ENCODE assay signal across 13 cellular contexts in the genomic region with DNA sequence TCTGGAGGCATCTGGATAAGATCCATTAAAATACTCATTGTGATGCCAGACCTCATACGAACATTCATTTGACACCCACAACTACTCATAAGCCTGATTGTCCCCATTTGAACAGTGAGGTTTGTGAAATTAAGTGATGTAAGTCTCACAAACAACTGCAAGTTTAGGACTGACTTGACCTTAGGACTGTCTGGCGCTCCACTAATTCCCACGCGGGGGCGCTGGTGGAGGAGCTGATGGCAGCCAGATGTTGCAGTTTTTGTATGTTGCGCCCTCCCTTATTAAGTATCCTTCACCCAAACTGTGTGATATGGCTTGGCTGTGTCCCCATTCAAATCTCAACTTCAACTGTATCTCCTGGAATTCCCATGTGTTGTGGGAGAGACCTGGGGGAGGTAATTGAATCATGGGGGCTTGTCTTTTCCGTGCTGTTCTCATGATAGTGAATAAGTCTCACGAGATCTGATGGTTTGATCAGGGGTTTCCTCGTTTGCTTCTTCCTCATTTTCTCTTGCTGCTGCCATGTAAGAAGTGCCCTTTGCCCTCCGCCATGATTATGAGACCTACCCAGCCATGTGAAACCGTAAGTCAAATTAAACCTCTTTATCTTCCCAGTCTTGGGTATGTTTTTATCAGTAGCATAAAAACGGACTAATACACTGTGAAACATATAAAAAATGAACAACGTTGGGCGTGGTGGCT. TPM values are rescaled to one million over a fixed set of nuclear protein-coding genes. Genes with fewer than 3 reads are reported as not detected.
DNase-seq lines count a peak whose midpoint lies in the region; ATAC-seq, FAIRE-seq and TF ChIP-seq lines count a peak whose summit lies in the region.
"Had no signal": no experiment of that assay in that cellular context is flagged by ENCODE, and none has a peak within 500 bp of the region (broad histone marks: within the 10 kb centered on the region; RNA-seq: fewer than 3 reads in every experiment).

No MANE protein-coding gene starts in this region.

- no peak overlapping the region for H3K4me2 ChIP-seq in astrocyte (ENCODE audit: low read length)
- H3K4me2 ChIP-seq in smooth muscle cell: no peak overlapping the region

- intact Hi-C loops in Right ventricle myocardium inferior (cut with DNase I): no loop called here
- intact Hi-C loops in heart right ventricle (cut with DNase I): loop anchor here in 3 of 10 donors (5.0 to 10.0 kb wide), 4 partner anchors 35 to 248 kb away; a partner anchor contains a TSS

- no peak overlapping the region for H2AFZ ChIP-seq in astrocyte (ENCODE audit: low read depth, low read length)
- H2AFZ ChIP-seq in smooth muscle cell (ENCODE audit: low read depth): no peak overlapping the region

- peak in 1 of 2 donors; percentile 35 for TF ChIP-seq CTCF in right atrium auricular region (IDR thresholded peaks at IDR 0.05)
- TF ChIP-seq CTCF in astrocyte (IDR thresholded peaks at IDR 0.05; ENCODE audit: insufficient read depth, low read depth, low read length): peak; percentile 15
- peak in 3 of 9 donors; percentile 25 to 44 (median 26) for TF ChIP-seq CTCF in heart right ventricle (IDR thresholded peaks at IDR 0.05)
- peak in 3 of 5 experiments; percentile 21 to 44 (median 33) for TF ChIP-seq CTCF in tibial nerve (IDR thresholded peaks at IDR 0.05)
- TF ChIP-seq CTCF in smooth muscle cell (IDR thresholded peaks at IDR 0.05; ENCODE audit: borderline replicate concordance, insufficient read depth, poor library complexity, severe bottlenecking): no peak

- TF ChIP-seq EP300 in tibial nerve (IDR thresholded peaks at IDR 0.05): no peak

- H3K9me3 ChIP-seq in right atrium auricular region (no peaks in the 10 kb centered on the region), astrocyte (ENCODE audit: insufficient read depth, low read depth, low read length) (no peaks in the 10 kb centered on the region), heart right ventricle (no peaks in the 10 kb centered on the region), tibial nerve (no peaks in the 10 kb centered on the region), smooth muscle cell (replicated peaks; ENCODE audit: low read depth) (no peaks in the 10 kb centered on the region)
- H3K9me3 ChIP-seq: stomach had no signal

- no peaks in the 10 kb centered on the region for H4K20me1 ChIP-seq in astrocyte (ENCODE audit: insufficient read depth, low read length)
- H4K20me1 ChIP-seq in smooth muscle cell (ENCODE audit: low read depth): no peaks in the 10 kb centered on the region

- no peak overlapping the region for H3K27ac ChIP-seq in right atrium auricular region
- H3K27ac ChIP-seq in astrocyte (ENCODE audit: low read depth, low read length): no peak overlapping the region
- H3K27ac ChIP-seq in heart right ventricle: no peak overlapping the region
- no peak overlapping the region for H3K27ac ChIP-seq in tibial nerve
- H3K27ac ChIP-seq in smooth muscle cell (ENCODE audit: low read depth): no peak overlapping the region

- no peaks in the 10 kb centered on the region for H3K27me3 ChIP-seq in right atrium auricular region
- no peaks in the 10 kb centered on the region for H3K27me3 ChIP-seq in astrocyte (ENCODE audit: insufficient read depth, low read length)
- no peaks in the 10 kb centered on the region for H3K27me3 ChIP-seq in heart right ventricle
- no peaks in the 10 kb centered on the region for H3K27me3 ChIP-seq in tibial nerve
- no peaks in the 10 kb centered on the region for H3K27me3 ChIP-seq in smooth muscle cell (ENCODE audit: low read depth)
- H3K27me3 ChIP-seq: stomach had no signal

- H3K4me3 Mint-ChIP-seq in astrocyte (ENCODE audit: unreplicated experiment): no peak overlapping the region
- H3K4me3 Mint-ChIP-seq: activated naive CD8-positive, alpha-beta T cell had no signal

- H3K4me1 ChIP-seq in right atrium auricular region: peaks cover 0 to 18% of the 10 kb centered on the region in 2 donors
- H3K4me1 ChIP-seq in astrocyte (ENCODE audit: insufficient read depth, low read length): no peaks in the 10 kb centered on the region
- H3K4me1 ChIP-seq in heart right ventricle: peaks cover 0 to 37% (median 18%) of the 10 kb centered on the region in 9 donors
- H3K4me1 ChIP-seq in tibial nerve: peaks cover 0 to 23% (median 3%) of the 10 kb centered on the region in 4 donors
- H3K4me1 ChIP-seq in smooth muscle cell (ENCODE audit: low read depth): no peaks in the 10 kb centered on the region

- FAIRE-seq in astrocyte (lab: Jason Lieb, UNC): no peak

- peaks cover 6% of the 10 kb centered on the region for H3K27me3 Mint-ChIP-seq in astrocyte (ENCODE audit: low read depth, unreplicated experiment)

- H3K27ac Mint-ChIP-seq in astrocyte (ENCODE audit: unreplicated experiment): no peak overlapping the region
- H3K27ac Mint-ChIP-seq: activated naive CD8-positive, alpha-beta T cell had no signal

- DNase-seq in Right ventricle myocardium inferior (ENCODE audit: missing footprints): no peak
- no peak for DNase-seq in right atrium auricular region (ENCODE audit: low spot score)
- DNase-seq in astrocyte (ENCODE audit: low read depth): no peak
- DNase-seq in heart right ventricle: peak; percentile 21 to 39
- peak; percentile 43 to 50 for DNase-seq in tibial nerve (ENCODE audit: low spot score in 2 of 2)
- DNase-seq in smooth muscle cell (lab: John Stamatoyannopoulos, UW; ENCODE audit: unreplicated experiment): no peak
- DNase-seq: effector CD8-positive, alpha-beta T cell; naive B cell; NCI-H446 treated with DMSO at 0.1 percent for 48 hours; stomach had no signal

- H3K9me3 Mint-ChIP-seq in astrocyte (ENCODE audit: unreplicated experiment): peaks cover 2% of the 10 kb centered on the region
- H3K9me3 Mint-ChIP-seq: naive B cell had no signal

- H3K79me2 ChIP-seq in astrocyte (ENCODE audit: insufficient read depth, low read length) (no peaks in the 10 kb centered on the region), smooth muscle cell (ENCODE audit: low read depth) (no peaks in the 10 kb centered on the region)

- H3K4me3 ChIP-seq in right atrium auricular region (no peak overlapping the region), astrocyte (ENCODE audit: insufficient read depth, low read depth, low read length) (no peak overlapping the region), heart right ventricle (no peak overlapping the region), tibial nerve (no peak overlapping the region), smooth muscle cell (no peak overlapping the region)
- H3K4me3 ChIP-seq: stomach had no signal

- H3F3A ChIP-seq in smooth muscle cell (ENCODE audit: low read depth): peaks cover 6% of the 10 kb centered on the region

- no peaks in the 10 kb centered on the region for H3K36me3 Mint-ChIP-seq in astrocyte (ENCODE audit: low read depth, unreplicated experiment)
- H3K36me3 Mint-ChIP-seq: activated naive CD8-positive, alpha-beta T cell; naive B cell had no signal

- no peak overlapping the region for H3K9ac ChIP-seq in astrocyte (ENCODE audit: low read length)
- no peak overlapping the region for H3K9ac ChIP-seq in smooth muscle cell (ENCODE audit: low read depth)

- peaks cover 12% of the 10 kb centered on the region for H3K4me1 Mint-ChIP-seq in astrocyte (ENCODE audit: low read depth, unreplicated experiment)

- no peak for TF ChIP-seq POLR2A in tibial nerve (IDR thresholded peaks at IDR 0.05)

- no peaks in the 10 kb centered on the region for H3K36me3 ChIP-seq in right atrium auricular region
- H3K36me3 ChIP-seq in astrocyte (ENCODE audit: insufficient read depth, low read length): no peaks in the 10 kb centered on the region
- no peaks in the 10 kb centered on the region for H3K36me3 ChIP-seq in heart right ventricle
- no peaks in the 10 kb centered on the region for H3K36me3 ChIP-seq in tibial nerve
- no peaks in the 10 kb centered on the region for H3K36me3 ChIP-seq in smooth muscle cell (ENCODE audit: low read depth)
- H3K36me3 ChIP-seq: stomach had no signal

- peak; percentile 31 for ATAC-seq in Right ventricle myocardium inferior
- ATAC-seq in heart right ventricle: peak in 1 of 8 donors; percentile 61
- ATAC-seq in GM21526 (IDR thresholded peaks at IDR 0.05; ENCODE audit: low FRiP score, unreplicated experiment): no peak
- ATAC-seq in HG02970 (IDR thresholded peaks at IDR 0.05; ENCODE audit: low FRiP score, unreplicated experiment): no peak

- WGBS in heart right ventricle, 2 donors: 68 to 75% methylated on average over 14 of the region's 14 CpGs
- 63% methylated on average over 14 of the region's 14 CpGs for WGBS in tibial nerve, 2 donors
- WGBS in smooth muscle cell (ENCODE audit: low lambda C conversion rate): 84% methylated on average over 14 of the region's 14 CpGs

RNA-seq across cellular contexts. Expression of a gene that starts 20.3 kb away (rescaled TPM):
- total RNA-seq in Right ventricle myocardium inferior: 74.0 TPM
- 10 to 100 TPM; 32.5 to 39.2 TPM for total RNA-seq in right atrium auricular region
- total RNA-seq in astrocyte: 155 and 161 TPM in 2 replicates
- total RNA-seq in heart right ventricle: 10 to 100 TPM; 65.3 to 94.6 (median 70.7) TPM
- polyA plus RNA-seq in heart right ventricle: 10 to 100 TPM; 35.9 to 40.7 TPM
- total RNA-seq in tibial nerve: 100 to 1,000 TPM in 1 of 4 donors, 10 to 100 TPM in 3; 53.0 to 103 (median 87.2) TPM
- total RNA-seq in smooth muscle cell: 117 and 118 TPM in 2 replicates
- polyA plus RNA-seq in smooth muscle cell: 40.0 and 53.6 TPM in 2 replicates

RNA-seq across cellular contexts. Expression of a gene that starts 34.1 kb away (rescaled TPM):
- total RNA-seq in Right ventricle myocardium inferior (152 TPM), right atrium auricular region (100 to 1,000 TPM; 126 to 152 TPM), astrocyte (68.4 and 71.6 TPM in 2 replicates), heart right ventricle (100 to 1,000 TPM; 115 to 191 (median 145) TPM), tibial nerve (10 to 100 TPM; 23.8 to 38.4 (median 32.0) TPM), smooth muscle cell (24.4 and 25.5 TPM in 2 replicates)
- polyA plus RNA-seq in heart right ventricle (100 to 1,000 TPM in 1 of 2 donors, 10 to 100 TPM in 1; 42.5 to 193 TPM), smooth muscle cell (70.1 and 73.7 TPM in 2 replicates)

Comparison
In these comparisons a context has a peak if more than half of its experiments do, and no peak if none do; other contexts are left out.
1. DNase-seq: peak in heart right ventricle (2 of 2) and tibial nerve (2 of 2); none in Right ventricle myocardium inferior (single experiment), right atrium auricular region (single experiment), astrocyte (single experiment) and smooth muscle cell (single experiment).